ENCODE assay signal across 10 cellular contexts in the genomic region with DNA sequence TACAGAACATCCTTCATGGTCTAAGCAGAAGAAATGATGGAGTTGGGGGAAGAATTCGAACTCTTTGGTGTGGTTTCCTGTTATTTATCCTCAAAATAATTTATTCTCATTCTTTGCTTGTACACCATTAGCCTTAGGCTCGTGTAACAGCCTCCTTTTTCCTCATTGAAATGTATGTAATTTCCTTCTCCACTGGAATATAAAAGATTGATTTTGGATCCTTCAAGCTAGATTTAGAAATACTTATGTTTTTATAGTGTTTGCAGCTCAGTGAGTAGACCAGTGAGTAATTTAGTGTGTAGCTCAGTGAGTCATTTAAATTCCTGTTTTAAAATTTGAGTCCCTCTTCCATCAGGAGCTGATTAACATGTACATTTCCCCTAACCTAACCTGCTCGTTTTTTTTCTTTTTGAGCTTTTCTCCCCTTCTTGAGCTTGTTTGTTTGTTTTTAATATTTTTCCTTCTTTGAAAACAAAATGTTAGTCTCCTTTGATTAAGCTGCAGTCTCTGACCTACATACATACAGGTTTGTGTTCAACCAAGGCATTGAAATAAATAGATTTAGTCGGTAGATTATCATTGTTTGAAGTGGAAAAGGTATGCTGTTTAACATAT. TPM values are rescaled to one million over a fixed set of nuclear protein-coding genes. Genes with fewer than 3 reads are reported as not detected.
DNase-seq lines count a peak whose midpoint lies in the region; ATAC-seq, FAIRE-seq and TF ChIP-seq lines count a peak whose summit lies in the region.
"Had no signal": no experiment of that assay in that cellular context is flagged by ENCODE, and none has a peak within 500 bp of the region (broad histone marks: within the 10 kb centered on the region; RNA-seq: fewer than 3 reads in every experiment).

No MANE protein-coding gene starts in this region.

- H3K4me2 ChIP-seq in BLaER1 (peak overlapping the region; percentile 96), K562 (ENCODE audit: insufficient read depth, low read length) (no peak overlapping the region; the same call in 1 of the 2 replicates)

- no peak for TF ChIP-seq RAD21 in K562 (CRISPR knock-in tag; conservative IDR thresholded peaks at IDR 0.05 in 1 of 2, IDR thresholded peaks at IDR 0.05 in 1 of 2)

- H3K4me3 ChIP-seq in BLaER1 = no peak overlapping the region
- no peak overlapping the region for H3K4me3 ChIP-seq in K562
- H3K4me3 ChIP-seq: lower lobe of right lung had no signal

- no peak overlapping the region for H2AFZ ChIP-seq in K562 (ENCODE audit: low read depth, low read length)

- H3K36me3 ChIP-seq in BLaER1 = no peaks in the 10 kb centered on the region
- peaks cover 5% of the 10 kb centered on the region; the same call in 1 of the 3 replicates for H3K36me3 ChIP-seq in K562 (ENCODE audit: control insufficient read depth, insufficient read depth, low read length)
- H3K36me3 ChIP-seq: lower lobe of right lung had no signal

- BruUV-seq in K562 (replicated peaks; lab: Mats Ljungman, UMichigan) = no TSS peak

- H3K4me1 ChIP-seq in BLaER1 (peaks cover 83% of the 10 kb centered on the region), K562 (replicated peaks in 1 of 2; ENCODE audit: control insufficient read depth in 2 of 2, insufficient read depth in 2 of 2, low read length in 2 of 2) (peaks cover 8 to 51% of the 10 kb centered on the region in 2 experiments; a peak in 4 of 5 replicates)

- H3K9me3 ChIP-seq in BLaER1 = no peaks in the 10 kb centered on the region
- no peaks in the 10 kb centered on the region for H3K9me3 ChIP-seq in K562 (replicated peaks; ENCODE audit: control insufficient read depth, insufficient read depth, low read depth, low read length)
- H3K9me3 ChIP-seq: lower lobe of right lung had no signal

- intact Hi-C loops in K562 (cut with micrococcal nuclease) = loop anchor here (5.0 kb wide), 1 partner anchor 47 kb away; no protein-coding TSS in a partner anchor
- intact Hi-C loops in left ventricle myocardium superior (cut with micrococcal nuclease) = no loop called here

- H3K79me2 ChIP-seq in K562 (ENCODE audit: control insufficient read depth, insufficient read depth, low read length) = peaks cover 100% of the 10 kb centered on the region

- no peak for TF ChIP-seq CTCF in K562 (IDR thresholded peaks at IDR 0.05 in 2 of 3, conservative IDR thresholded peaks at IDR 0.05 in 1 of 3; ENCODE audit: insufficient read depth in 2 of 3, low read depth in 1 of 3, low read length in 3 of 3)

- WGBS in K562 (ENCODE audit: insufficient coverage, low coverage, missing lambda C conversion rate) = 9% methylated on average over 4 of the region's 4 CpGs

- FAIRE-seq in K562 (lab: Jason Lieb, UNC) = no peak

- TF ChIP-seq POLR2A in K562 (conservative IDR thresholded peaks at IDR 0.05) = no peak

- in situ Hi-C loops in K562 (cut with MboI) = no loop called here

- H3K27me3 ChIP-seq in BLaER1 (no peaks in the 10 kb centered on the region), K562 (ENCODE audit: control insufficient read depth in 2 of 2, insufficient read depth in 2 of 2, low read length in 2 of 2) (no peaks in the 10 kb centered on the region)

- H3K9ac ChIP-seq in BLaER1 (no peak overlapping the region), K562 (ENCODE audit: insufficient read depth in 1 of 2, low read depth in 2 of 2, low read length in 2 of 2) (no peak overlapping the region)

- peaks cover 2% of the 10 kb centered on the region for H3K9me1 ChIP-seq in K562 (ENCODE audit: control insufficient read depth, insufficient read depth, low read length)

- H3K27ac ChIP-seq in BLaER1 (no peak overlapping the region), K562 (ENCODE audit: extremely low read depth, low read depth, low read length) (no peak overlapping the region)
- H3K27ac ChIP-seq: lower lobe of right lung had no signal

- POLR2A ChIA-PET in K562 (lab: Yijun Ruan, JAX) = interaction anchor here (0.6 to 3.1 kb wide), 7 partner anchors 8 to 35 kb away, joined by 3 to 29 read pairs (median 4); no protein-coding TSS in a partner anchor

- ATAC-seq in K562 (no peak; the same call in 2 of the 3 replicates), left ventricle myocardium superior (no peak), GM19328 (IDR thresholded peaks at IDR 0.05; ENCODE audit: unreplicated experiment) (no peak)

- H4K20me1 ChIP-seq in BLaER1 (peaks cover 95% of the 10 kb centered on the region), K562 (replicated peaks; ENCODE audit: control insufficient read depth, insufficient read depth, low read length) (peaks cover 20% of the 10 kb centered on the region; the same call in 1 of the 2 replicates)

- no peak for TF ChIP-seq EP300 in K562 (IDR thresholded peaks at IDR 0.05; ENCODE audit: low read length)

- peak; percentile 66 for DNase-seq in LoVo (ENCODE audit: low spot score)
- no peak for DNase-seq in K562 (ENCODE audit: extremely low read depth in 1 of 4, low spot score in 3 of 4)
- peak; percentile 42 to 61 for DNase-seq in lung microvascular endothelial cell (ENCODE audit: low read depth in 2 of 2)
- no peak for DNase-seq in left ventricle myocardium superior
- no peak for DNase-seq in activated CD8-positive, alpha-beta memory T cell treated with anti-CD3 and anti-CD28 coated beads for 24 hours
- no peak for DNase-seq in globus pallidus (ENCODE audit: low spot score)
- DNase-seq: amniotic stem cell, lower lobe of right lung had no signal

- CTCF ChIA-PET in K562 (lab: Yijun Ruan, JAX; ENCODE audit: low intra/inter-chr PET ratio) = no interaction called here

TF ChIP-seq in K562, 482 proteins besides CTCF, POLR2A, EP300 and RAD21:
- TF ChIP-seq, protein P1, sequence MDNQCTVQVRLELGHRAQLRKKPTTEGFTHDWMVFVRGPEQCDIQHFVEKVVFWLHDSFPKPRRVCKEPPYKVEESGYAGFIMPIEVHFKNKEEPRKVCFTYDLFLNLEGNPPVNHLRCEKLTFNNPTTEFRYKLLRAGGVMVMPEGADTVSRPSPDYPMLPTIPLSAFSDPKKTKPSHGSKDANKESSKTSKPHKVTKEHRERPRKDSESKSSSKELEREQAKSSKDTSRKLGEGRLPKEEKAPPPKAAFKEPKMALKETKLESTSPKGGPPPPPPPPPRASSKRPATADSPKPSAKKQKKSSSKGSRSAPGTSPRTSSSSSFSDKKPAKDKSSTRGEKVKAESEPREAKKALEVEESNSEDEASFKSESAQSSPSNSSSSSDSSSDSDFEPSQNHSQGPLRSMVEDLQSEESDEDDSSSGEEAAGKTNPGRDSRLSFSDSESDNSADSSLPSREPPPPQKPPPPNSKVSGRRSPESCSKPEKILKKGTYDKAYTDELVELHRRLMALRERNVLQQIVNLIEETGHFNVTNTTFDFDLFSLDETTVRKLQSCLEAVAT (IDR thresholded peaks at IDR 0.05) = 0 out of 4 replicates have a peak, but pooled peaks of 1 of the 2 experiments have one; percentile 16
- TF ChIP-seq, protein P2, sequence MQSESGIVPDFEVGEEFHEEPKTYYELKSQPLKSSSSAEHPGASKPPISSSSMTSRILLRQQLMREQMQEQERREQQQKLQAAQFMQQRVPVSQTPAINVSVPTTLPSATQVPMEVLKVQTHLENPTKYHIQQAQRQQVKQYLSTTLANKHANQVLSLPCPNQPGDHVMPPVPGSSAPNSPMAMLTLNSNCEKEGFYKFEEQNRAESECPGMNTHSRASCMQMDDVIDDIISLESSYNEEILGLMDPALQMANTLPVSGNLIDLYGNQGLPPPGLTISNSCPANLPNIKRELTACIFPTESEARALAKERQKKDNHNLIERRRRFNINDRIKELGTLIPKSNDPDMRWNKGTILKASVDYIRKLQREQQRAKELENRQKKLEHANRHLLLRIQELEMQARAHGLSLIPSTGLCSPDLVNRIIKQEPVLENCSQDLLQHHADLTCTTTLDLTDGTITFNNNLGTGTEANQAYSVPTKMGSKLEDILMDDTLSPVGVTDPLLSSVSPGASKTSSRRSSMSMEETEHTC (IDR thresholded peaks at IDR 0.05) = no peak
- TF ChIP-seq FOSL1 (tag; conservative IDR thresholded peaks at IDR 0.05) = 0 out of 2 replicates have a peak, but pooled peaks have one; percentile 22
- TF ChIP-seq, protein P3, sequence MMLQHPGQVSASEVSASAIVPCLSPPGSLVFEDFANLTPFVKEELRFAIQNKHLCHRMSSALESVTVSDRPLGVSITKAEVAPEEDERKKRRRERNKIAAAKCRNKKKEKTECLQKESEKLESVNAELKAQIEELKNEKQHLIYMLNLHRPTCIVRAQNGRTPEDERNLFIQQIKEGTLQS (IDR thresholded peaks at IDR 0.05) = peak; percentile 28; the same call in 1 of the 2 replicates
- TF ChIP-seq, protein P3 (CRISPR knock-in tag; conservative IDR thresholded peaks at IDR 0.05) = no peak

RNA-seq across cellular contexts. Expression of a gene that starts 5.6 kb away (rescaled TPM):
- 55.7 and 143 TPM in 2 replicates for total RNA-seq in K562 (2011; cell fraction: chromatin; rRNA removed; ENCODE audit: low replicate concordance)
- 31.0 and 37.8 TPM in 2 replicates for total RNA-seq in K562 (2011; cell fraction: nucleolus; rRNA removed)
- total RNA-seq in K562 (2011; cell fraction: nucleoplasm; rRNA removed) = 72.7 and 100 TPM in 2 replicates
- 21.7 and 31.2 TPM in 2 replicates for total RNA-seq in K562 (2014; rRNA removed)
- total RNA-seq in K562 (2014; rRNA removed; fragmentation: Illumina TruSeq; extraction: Trizol) = 49.7 and 50.3 TPM in 2 replicates
- total RNA-seq in K562 (2015; rRNA removed; fragmentation: Illumina TruSeq; extraction: Trizol) = 44.6 and 46.1 TPM in 2 replicates
- total RNA-seq in K562 (2021) = 48.8 and 54.3 TPM in 2 replicates
- polyA plus RNA-seq in K562 (2011; rRNA removed) = 17.3 and 23.1 TPM in 2 replicates
- polyA plus RNA-seq in K562 (2011; cell fraction: cytosol; rRNA removed) = 12.0 and 15.1 TPM in 2 replicates
- polyA plus RNA-seq in K562 (2011; cell fraction: nucleus; rRNA removed) = 47.4 and 78.4 TPM in 2 replicates
- 29.3 and 55.6 TPM in 2 replicates for polyA plus RNA-seq in K562 (2012)
- polyA plus RNA-seq in K562 (2014; fragmentation: Illumina TruSeq; extraction: Trizol) = 38.7 and 42.8 TPM in 2 replicates
- polyA plus RNA-seq in K562 (2014; fragmentation: Nextera tagmentation; extraction: Ambion mirVana) = 10 to 100 TPM; 24.3 to 34.8 TPM
- 19.5 and 21.2 TPM in 2 replicates for polyA plus RNA-seq in K562 (2014; rRNA removed)
- polyA minus RNA-seq in K562 (2011; rRNA and poly(A)+ RNA removed) = 35.6 and 53.7 TPM in 2 replicates
- polyA minus RNA-seq in K562 (2011; cell fraction: cytosol; rRNA and poly(A)+ RNA removed) = 23.0 and 36.5 TPM in 2 replicates
- polyA minus RNA-seq in K562 (2011; cell fraction: nucleus; rRNA and poly(A)+ RNA removed) = 50.5 and 79.3 TPM in 2 replicates
- total RNA-seq in lung microvascular endothelial cell = 25.3 and 30.0 TPM in 2 replicates
- 18.1 TPM for total RNA-seq in left ventricle myocardium superior

Comparison
In these comparisons a context has a peak if more than half of its experiments do, and no peak if none do; other contexts are left out.
1. DNase-seq: peak in LoVo (single experiment) and lung microvascular endothelial cell (2 of 2); none in K562 (0 of 4), left ventricle myocardium superior (single experiment), activated CD8-positive, alpha-beta memory T cell treated with anti-CD3 and anti-CD28 coated beads for 24 hours (single experiment) and globus pallidus (single experiment).